1 cellular context compared by ENCODE assay signal in the genomic region with DNA sequence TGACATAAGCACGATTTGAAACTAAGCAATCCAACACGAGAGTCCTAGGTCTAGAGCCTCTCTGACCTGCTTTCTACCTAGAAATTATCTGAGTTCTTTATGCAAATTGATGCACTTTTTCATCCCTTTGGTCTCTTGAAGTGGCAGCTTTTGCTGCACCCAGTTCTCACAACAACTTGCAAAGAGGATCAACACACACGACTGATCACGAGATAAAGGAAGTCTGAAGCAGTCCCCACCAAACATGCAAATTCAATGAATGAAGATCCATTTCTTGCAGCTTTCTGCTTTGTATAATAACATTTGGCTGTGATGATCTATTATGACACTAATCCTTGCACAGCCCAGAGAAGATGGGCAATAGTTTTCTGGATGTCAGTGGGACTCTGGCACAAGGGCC. TPM values are rescaled to one million over a fixed set of nuclear protein-coding genes. Genes with fewer than 3 reads are reported as not detected.
"Had no signal": no experiment of that assay in that cellular context is flagged by ENCODE, and none has a peak within 500 bp of the region (broad histone marks: within the 10 kb centered on the region; RNA-seq: fewer than 3 reads in every experiment).

No MANE protein-coding gene starts in this region.

RNA-seq across cellular contexts. Expression of gene NPIPA5, which starts 53.1 kb away (rescaled TPM):
- polyA plus RNA-seq: GM23248 had no signal
